20 cellular contexts compared by ENCODE assay signal in genomic region chr15:74234598-74234875, GRCh38. TPM values are rescaled to one million over a fixed set of nuclear protein-coding genes. Genes with fewer than 3 reads are reported as not detected.
A peak's percentile ranks its signal among the peaks of the same experiment; 100 is the strongest.
DNase-seq lines count a peak whose midpoint lies in the region; ATAC-seq and TF ChIP-seq lines count a peak whose summit lies in the region.
"Had no signal": no experiment of that assay in that cellular context is flagged by ENCODE, and none has a peak within 500 bp of the region (broad histone marks: within the 10 kb centered on the region; RNA-seq: fewer than 3 reads in every experiment).

No MANE protein-coding gene starts in this region.

- no peak overlapping the region for H2AFZ ChIP-seq in neural cell (ENCODE audit: low read depth, low read length)

- no TSS peak for BruUV-seq in Calu3 (replicated peaks; lab: Mats Ljungman, UMichigan)

- H3K4me1 ChIP-seq in HEK293 (ENCODE audit: control insufficient read depth, insufficient read depth, low read length): peaks cover 5% of the 10 kb centered on the region
- peaks cover 3% of the 10 kb centered on the region for H3K4me1 ChIP-seq in psoas muscle

- WGBS in psoas muscle, 3 donors: 86 to 94% (median 89%) methylated on average over 9 of the region's 9 CpGs

- no peaks in the 10 kb centered on the region for H3K27me3 Mint-ChIP-seq in Calu3 (ENCODE audit: unreplicated experiment)

- no peak for ATAC-seq in psoas muscle
- ATAC-seq: CD8-positive, alpha-beta T cell had no signal

- POLR2A ChIA-PET in HEK293 (lab: Yijun Ruan, JAX): interaction anchor here (1.1 kb wide), 1 partner anchor 11 kb away, joined by 4 read pairs; no protein-coding TSS in a partner anchor

- no peak for TF ChIP-seq CTCF in Calu3 (IDR thresholded peaks at IDR 0.05; ENCODE audit: unreplicated experiment)
- TF ChIP-seq CTCF in HEK293 (tag by site-specific recombination; IDR thresholded peaks at IDR 0.05): no peak
- no peak for TF ChIP-seq CTCF in WERI-Rb-1 (IDR thresholded peaks at IDR 0.05; ENCODE audit: low read depth, low read length)
- no peak for TF ChIP-seq CTCF in neural cell (IDR thresholded peaks at IDR 0.05; ENCODE audit: poor library complexity, severe bottlenecking)
- no peak for TF ChIP-seq CTCF in psoas muscle (IDR thresholded peaks at IDR 0.05)

- intact Hi-C loops in Calu3 (cut with micrococcal nuclease; ENCODE audit: unreplicated experiment) (no loop called here), psoas muscle (cut with DNase I) (no loop called here), head of caudate nucleus (cut with DNase I) (no loop called here)

- H3K27ac ChIP-seq in HEK293 (ENCODE audit: extremely low read depth, low read depth, low read length): no peak overlapping the region
- H3K27ac ChIP-seq in WERI-Rb-1: peak overlapping the region; percentile 69
- no peak overlapping the region for H3K27ac ChIP-seq in neural cell (ENCODE audit: low read length)
- H3K27ac ChIP-seq in psoas muscle: no peak overlapping the region
- H3K27ac ChIP-seq: Peyer's patch had no signal

- H3K4me1 Mint-ChIP-seq in Calu3 (ENCODE audit: low read depth, unreplicated experiment): peaks cover 36% of the 10 kb centered on the region

- H3F3A ChIP-seq in neural cell (ENCODE audit: insufficient read depth, low read length, poor library complexity, severe bottlenecking): no peaks in the 10 kb centered on the region

- H3K9me2 ChIP-seq in neural cell (ENCODE audit: insufficient read depth, low read length): no peaks in the 10 kb centered on the region

- CTCF ChIA-PET in Calu3 (lab: Charles Lee) (interaction anchor here (0.6 to 1.5 kb wide), 2 partner anchors 73 to 284 kb away, joined by 3 to 8 read pairs; no protein-coding TSS in a partner anchor), HEK293 (lab: Yijun Ruan, JAX) (interaction anchor here (0.7 to 1.2 kb wide), 4 partner anchors 63 to 88 kb away, joined by 3 to 8 read pairs (median 4); no protein-coding TSS in a partner anchor)

- H3K4me2 ChIP-seq in neural cell (ENCODE audit: low read length): no peak overlapping the region

- no peaks in the 10 kb centered on the region for H3K79me2 ChIP-seq in neural cell (replicated peaks; ENCODE audit: insufficient read depth, low read length)

- no peak overlapping the region for H3K4me3 Mint-ChIP-seq in Calu3 (ENCODE audit: low read depth, unreplicated experiment)
- H3K4me3 Mint-ChIP-seq: CD8-positive, alpha-beta T cell; IgD-negative memory B cell had no signal

- H3K27ac Mint-ChIP-seq in Calu3 (ENCODE audit: unreplicated experiment): peak overlapping the region; percentile 31
- H3K27ac Mint-ChIP-seq: CD8-positive, alpha-beta T cell; IgD-negative memory B cell had no signal

- H3K36me3 Mint-ChIP-seq in Calu3 (ENCODE audit: insufficient read depth, unreplicated experiment): no peaks in the 10 kb centered on the region
- H3K36me3 Mint-ChIP-seq: CD8-positive, alpha-beta T cell; IgD-negative memory B cell had no signal

- no peak for DNase-seq in Calu3
- DNase-seq in WERI-Rb-1: no peak
- no peak for DNase-seq in psoas muscle
- DNase-seq in dermis blood vessel endothelial cell: no peak
- DNase-seq in head of caudate nucleus: no peak
- DNase-seq in middle frontal gyrus (ENCODE audit: extremely low spot score, low spot score): no peak
- DNase-seq: C1 segment of cervical spinal cord; CD8-positive, alpha-beta T cell; GDM1; HCEC 1CT; NCI-H1105; NCI-H187; NCI-H774; NK-92 treated with Interleukin-12 subunit alpha and Interleukin-12 subunit beta, amount 100 ng/mL, for 24 hours; Peyer's patch had no signal

- no peaks in the 10 kb centered on the region for H3K27me3 ChIP-seq in WERI-Rb-1 (ENCODE audit: insufficient read depth, low read depth, severe bottlenecking)
- no peaks in the 10 kb centered on the region for H3K27me3 ChIP-seq in neural cell (ENCODE audit: insufficient read depth, low read depth, low read length)
- H3K27me3 ChIP-seq in psoas muscle (ENCODE audit: insufficient read depth in 3 of 3, low read length in 2 of 3): no peaks in the 10 kb centered on the region
- H3K27me3 ChIP-seq: Peyer's patch had no signal

- H3K9me3 Mint-ChIP-seq in Calu3 (ENCODE audit: low read depth, unreplicated experiment): no peaks in the 10 kb centered on the region
- H3K9me3 Mint-ChIP-seq: CD8-positive, alpha-beta T cell; IgD-negative memory B cell had no signal

- no peak for TF ChIP-seq RAD21 in neural cell (conservative IDR thresholded peaks at IDR 0.05)

- TF ChIP-seq EP300 in neural cell (conservative IDR thresholded peaks at IDR 0.05; ENCODE audit: poor library complexity, severe bottlenecking): no peak

- H3K9me3 ChIP-seq in HEK293 (ENCODE audit: control insufficient read depth, insufficient read depth, low read depth, low read length) (no peaks in the 10 kb centered on the region), WERI-Rb-1 (ENCODE audit: severe bottlenecking) (no peaks in the 10 kb centered on the region), neural cell (ENCODE audit: low read length) (no peaks in the 10 kb centered on the region), psoas muscle (no peaks in the 10 kb centered on the region)
- H3K9me3 ChIP-seq: Peyer's patch had no signal

- H3K9ac ChIP-seq in neural cell (ENCODE audit: low read length): peak overlapping the region; percentile 38

- no peaks in the 10 kb centered on the region for H4K20me1 ChIP-seq in neural cell (ENCODE audit: insufficient read depth)

- H3K36me3 ChIP-seq in HEK293 (ENCODE audit: control insufficient read depth in 2 of 2, insufficient read depth in 1 of 2, low read length in 2 of 2): no peaks in the 10 kb centered on the region
- H3K36me3 ChIP-seq in WERI-Rb-1: no peaks in the 10 kb centered on the region
- no peaks in the 10 kb centered on the region for H3K36me3 ChIP-seq in neural cell (ENCODE audit: insufficient read depth, low read length)
- H3K36me3 ChIP-seq in psoas muscle (ENCODE audit: insufficient read depth in 1 of 2, low read depth in 1 of 2): no peaks in the 10 kb centered on the region
- H3K36me3 ChIP-seq: Peyer's patch had no signal

- H3K4me3 ChIP-seq in HEK293 (ENCODE audit: low read depth, low read length): no peak overlapping the region
- H3K4me3 ChIP-seq in WERI-Rb-1 (ENCODE audit: low read depth, low read length): no peak overlapping the region
- H3K4me3 ChIP-seq in neural cell (ENCODE audit: low read length): no peak overlapping the region
- no peak overlapping the region for H3K4me3 ChIP-seq in psoas muscle
- H3K4me3 ChIP-seq: Peyer's patch had no signal

TF ChIP-seq in HEK293, 187 proteins besides CTCF, POLR2A, EP300 and RAD21:
- TF ChIP-seq ZBTB26 (tag by site-specific recombination; optimal IDR thresholded peaks at IDR 0.05) (peak; percentile 7), ZNF654 (tag by site-specific recombination; IDR thresholded peaks at IDR 0.05; ENCODE audit: low read depth) (no peak), ZNF214 (tag by site-specific recombination; IDR thresholded peaks at IDR 0.05; ENCODE audit: borderline replicate concordance) (no peak), ZNF324 (tag by site-specific recombination; IDR thresholded peaks at IDR 0.05) (no peak)
TF ChIP-seq in HEK293: peak in this region for 1.

TF ChIP-seq in neural cell, 6 proteins besides CTCF, POLR2A, EP300 and RAD21:
- no peak for TF ChIP-seq TAF1 (IDR thresholded peaks at IDR 0.05; ENCODE audit: low read depth)
- TF ChIP-seq EZH2 (IDR thresholded peaks at IDR 0.05; ENCODE audit: borderline replicate concordance, insufficient read depth, low read length, poor library complexity, severe bottlenecking): no peak
TF ChIP-seq in neural cell: peak in this region for 0.

RNA-seq across cellular contexts. Expression of gene CCDC33, which starts 1.6 kb away (rescaled TPM):
- total RNA-seq in Calu3 (2022): 2.1 and 2.7 TPM in 2 replicates
- 1.4 TPM in 2 replicates for polyA plus RNA-seq in neural cell
- 0.73 and 1.3 TPM in 2 replicates for polyA minus RNA-seq in neural cell
- total RNA-seq in psoas muscle: not detected
- polyA plus RNA-seq in psoas muscle: under 1 TPM in 2 of 3 donors, not detected in 1; 0.01 to 0.03 TPM
- total RNA-seq in dermis blood vessel endothelial cell: 0.05 TPM in 1 of 2 replicates, not detected in the other
- total RNA-seq: CD8-positive, alpha-beta T cell; NCI-H460; T-helper 1 cell treated with Interleukin-12 subunit alpha and Interleukin-12 subunit beta and Interleukin-4 antibody, amounts not matched to agents 30 ng/mL and 1 ng/mL, for 36 hours had no signal
- polyA plus RNA-seq: IgD-negative memory B cell had no signal

RNA-seq across cellular contexts. Expression of gene STRA6, which starts 31.9 kb away (rescaled TPM):
- total RNA-seq in Calu3 (2022): 5.9 and 8.4 TPM in 2 replicates
- 4.4 and 11.9 TPM in 2 replicates for polyA plus RNA-seq in neural cell
- 8.5 and 9.6 TPM in 2 replicates for polyA minus RNA-seq in neural cell
- not detected for total RNA-seq in psoas muscle
- under 1 TPM in 1 of 3 donors, not detected in 2; 0.05 TPM for polyA plus RNA-seq in psoas muscle
- 0.51 TPM in 1 of 2 replicates, not detected in the other for total RNA-seq in dermis blood vessel endothelial cell
- total RNA-seq: CD8-positive, alpha-beta T cell; T-helper 1 cell treated with Interleukin-12 subunit alpha and Interleukin-12 subunit beta and Interleukin-4 antibody, amounts not matched to agents 30 ng/mL and 1 ng/mL, for 36 hours had no signal
- polyA plus RNA-seq: IgD-negative memory B cell had no signal
